8 cellular contexts compared by ENCODE assay signal in the genomic region with DNA sequence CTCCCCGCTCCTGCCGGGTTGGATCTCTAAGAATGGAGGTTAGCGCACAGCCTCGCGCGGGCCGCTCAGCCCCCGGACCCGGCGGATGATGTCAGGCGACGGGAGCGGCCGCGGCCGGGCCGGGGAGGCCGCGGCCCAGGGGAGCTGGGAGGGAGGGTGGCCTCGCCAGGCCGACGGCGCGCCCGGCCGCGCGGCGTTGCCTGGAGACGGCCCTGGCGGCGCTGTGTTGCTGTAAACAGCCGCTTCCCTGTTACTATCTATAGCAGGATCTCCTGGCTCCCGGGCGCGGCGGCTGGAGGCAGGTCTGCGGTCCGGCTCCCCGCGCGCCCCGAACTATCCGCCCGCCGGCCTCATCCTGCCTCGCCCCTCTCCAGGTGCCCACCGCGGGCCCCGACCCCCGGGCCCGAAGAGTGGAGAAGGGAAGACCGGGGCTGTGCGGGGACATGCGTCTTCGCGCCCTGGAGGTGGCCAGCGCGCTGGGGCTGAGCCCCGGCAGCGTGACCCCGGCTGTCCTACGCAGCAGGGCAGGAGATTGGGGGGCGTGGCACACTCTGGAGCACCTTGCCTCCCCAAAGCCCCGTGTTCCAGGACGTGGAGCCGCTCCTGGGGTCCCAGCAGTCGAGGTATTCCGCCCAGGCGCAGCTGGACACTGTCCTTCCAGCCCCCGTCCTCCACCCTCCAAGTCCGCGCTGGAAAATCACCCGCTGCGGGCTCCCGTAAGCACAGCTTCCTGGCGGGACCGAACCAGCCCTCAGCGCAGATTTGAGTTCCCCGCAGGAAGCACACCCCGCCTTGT. TPM values are rescaled to one million over a fixed set of nuclear protein-coding genes. Genes with fewer than 3 reads are reported as not detected.
DNase-seq lines count a peak whose midpoint lies in the region; ATAC-seq and TF ChIP-seq lines count a peak whose summit lies in the region.

No MANE protein-coding gene starts in this region.

- no peaks in the 10 kb centered on the region for H3K9me3 Mint-ChIP-seq in activated naive CD4-positive, alpha-beta T cell treated with anti-CD3 and anti-CD28 coated beads for 36 hours
- H3K9me3 Mint-ChIP-seq in naive thymus-derived CD4-positive, alpha-beta T cell, result peaks cover 0 to 11% (median 0%) of the 10 kb centered on the region in 11 donors

- H3K4me1 Mint-ChIP-seq in activated naive CD4-positive, alpha-beta T cell treated with anti-CD3 and anti-CD28 coated beads for 36 hours (ENCODE audit: low read depth), result peaks cover 29% of the 10 kb centered on the region
- H3K4me1 Mint-ChIP-seq in naive thymus-derived CD4-positive, alpha-beta T cell, result peaks cover 21 to 64% (median 50%) of the 10 kb centered on the region in 7 donors

- BruUV-seq in PC-3 (replicated peaks; lab: Mats Ljungman, UMichigan), result no TSS peak

- peak overlapping the region; percentile 100 for H3K4me2 ChIP-seq in PC-3 (ENCODE audit: low read length)

- peaks cover 29% of the 10 kb centered on the region for H4K20me1 ChIP-seq in PC-3 (ENCODE audit: low read length)

- H3K9me3 ChIP-seq in HUES64 (ENCODE audit: insufficient read depth, low read depth, low read length) (no peaks in the 10 kb centered on the region), PC-3 (ENCODE audit: low read length) (no peaks in the 10 kb centered on the region), upper lobe of right lung (no peaks in the 10 kb centered on the region)
- no peaks in the 10 kb centered on the region for H3K9me3 ChIP-seq in naive thymus-derived CD4-positive, alpha-beta T cell (ENCODE audit: control insufficient read depth in 2 of 3, low read length in 3 of 3)

- peak; percentile 94 for DNase-seq in DMS53 (lab: John Stamatoyannopoulos, UW)
- DNase-seq in PC-3, result peak; percentile 74
- DNase-seq in activated naive CD4-positive, alpha-beta T cell treated with anti-CD3 and anti-CD28 coated beads for 36 hours, result peak; percentile 48
- peak; percentile 86 to 94 for DNase-seq in foreskin fibroblast
- peak in 8 of 9 donors; percentile 53 to 74 (median 65) for DNase-seq in naive thymus-derived CD4-positive, alpha-beta T cell
- DNase-seq in upper lobe of right lung, result peak; percentile 95

- H3K27me3 ChIP-seq in HUES64 (ENCODE audit: insufficient read depth, low read length), result peaks cover 40% of the 10 kb centered on the region
- no peaks in the 10 kb centered on the region; the same call in 1 of the 2 replicates for H3K27me3 ChIP-seq in PC-3 (ENCODE audit: low read length)
- H3K27me3 ChIP-seq in naive thymus-derived CD4-positive, alpha-beta T cell (ENCODE audit: control insufficient read depth in 2 of 2, insufficient read depth in 2 of 2, low read length in 2 of 2), result peaks cover 4 to 5% of the 10 kb centered on the region in 2 donors
- H3K27me3 ChIP-seq in upper lobe of right lung, result no peaks in the 10 kb centered on the region

- H3K27me3 Mint-ChIP-seq in activated naive CD4-positive, alpha-beta T cell treated with anti-CD3 and anti-CD28 coated beads for 36 hours (ENCODE audit: low read depth), result peaks cover 32% of the 10 kb centered on the region
- peaks cover 0 to 82% (median 4%) of the 10 kb centered on the region in 5 donors for H3K27me3 Mint-ChIP-seq in naive thymus-derived CD4-positive, alpha-beta T cell

- H3F3A ChIP-seq in PC-3 (ENCODE audit: low read length, unreplicated experiment), result no peaks in the 10 kb centered on the region

- H3K36me3 ChIP-seq in HUES64 (ENCODE audit: insufficient read depth, low read length), result peaks cover 18% of the 10 kb centered on the region
- peaks cover 12% of the 10 kb centered on the region; the same call in 1 of the 2 replicates for H3K36me3 ChIP-seq in PC-3 (ENCODE audit: low read depth, low read length)
- H3K36me3 ChIP-seq in naive thymus-derived CD4-positive, alpha-beta T cell (ENCODE audit: control insufficient read depth in 2 of 3, insufficient read depth in 3 of 3, low read length in 3 of 3), result peaks cover 0 to 22% (median 0%) of the 10 kb centered on the region in 3 experiments
- H3K36me3 ChIP-seq in upper lobe of right lung, result peaks cover 21% of the 10 kb centered on the region

- POLR2A ChIA-PET in PC-3 (lab: Charles Lee; ENCODE audit: unreplicated experiment), result interaction anchor here (0.7 kb wide), 1 partner anchor 1787 kb away, joined by 4 read pairs; a partner anchor contains a TSS
- POLR2A ChIA-PET in naive thymus-derived CD4-positive, alpha-beta T cell (lab: Charles Lee), result interaction anchor here (0.7 to 1.7 kb wide), 9 partner anchors 8 to 1247 kb away, joined by 3 to 6 read pairs (median 4); no protein-coding TSS in a partner anchor

- CTCF ChIA-PET in PC-3 (lab: Charles Lee), result interaction anchor here (0.5 kb wide), 1 partner anchor 84 kb away, joined by 4 read pairs; no protein-coding TSS in a partner anchor
- CTCF ChIA-PET in activated naive CD4-positive, alpha-beta T cell treated with anti-CD3 and anti-CD28 coated beads for 36 hours (lab: Charles Lee), result interaction anchor here (1.8 kb wide), 1 partner anchor 10 kb away, joined by 6 read pairs; no protein-coding TSS in a partner anchor
- CTCF ChIA-PET in naive thymus-derived CD4-positive, alpha-beta T cell (lab: Charles Lee), result interaction anchor here (2.5 kb wide), 1 partner anchor 27 kb away, joined by 10 read pairs; no protein-coding TSS in a partner anchor

- peak overlapping the region; percentile 87 for H2AFZ ChIP-seq in PC-3 (ENCODE audit: low read length)

- H3K4me1 ChIP-seq in HUES64 (ENCODE audit: insufficient read depth, low read length), result peaks cover 18% of the 10 kb centered on the region
- H3K4me1 ChIP-seq in PC-3 (ENCODE audit: insufficient read depth, low read length), result peaks cover 16% of the 10 kb centered on the region; the same call in 1 of the 2 replicates
- H3K4me1 ChIP-seq in naive thymus-derived CD4-positive, alpha-beta T cell (ENCODE audit: control insufficient read depth in 2 of 2, insufficient read depth in 2 of 2, low read length in 2 of 2), result peaks cover 32 to 34% of the 10 kb centered on the region in 2 donors
- H3K4me1 ChIP-seq in upper lobe of right lung, result peaks cover 51% of the 10 kb centered on the region

- under 1% methylated on average over 81 of the region's 81 CpGs for WGBS in HUES64

- peak overlapping the region; percentile 93 for H3K4me3 Mint-ChIP-seq in activated naive CD4-positive, alpha-beta T cell treated with anti-CD3 and anti-CD28 coated beads for 36 hours
- peak overlapping the region; percentile 92 to 97 (median 94) for H3K4me3 Mint-ChIP-seq in naive thymus-derived CD4-positive, alpha-beta T cell

- peaks cover 25% of the 10 kb centered on the region for H3K36me3 Mint-ChIP-seq in activated naive CD4-positive, alpha-beta T cell treated with anti-CD3 and anti-CD28 coated beads for 36 hours (ENCODE audit: low read depth)
- peaks cover 3 to 12% (median 5%) of the 10 kb centered on the region in 5 donors for H3K36me3 Mint-ChIP-seq in naive thymus-derived CD4-positive, alpha-beta T cell

- no peaks in the 10 kb centered on the region for H3K9me2 ChIP-seq in PC-3 (replicated peaks; ENCODE audit: low read length)

- H3K27ac Mint-ChIP-seq in activated naive CD4-positive, alpha-beta T cell treated with anti-CD3 and anti-CD28 coated beads for 36 hours, result no peak overlapping the region
- H3K27ac Mint-ChIP-seq in naive thymus-derived CD4-positive, alpha-beta T cell, result peak overlapping the region; percentile 79 to 100 (median 99)

- ATAC-seq in PC-3 (peak; percentile 62), upper lobe of right lung (peak; percentile 77), GM18858 (IDR thresholded peaks at IDR 0.05; ENCODE audit: unreplicated experiment) (no peak)
- ATAC-seq in naive thymus-derived CD4-positive, alpha-beta T cell, result peak; percentile 47

- TF ChIP-seq CTCF in PC-3 (conservative IDR thresholded peaks at IDR 0.05; ENCODE audit: low read depth, low read length), result no peak
- TF ChIP-seq CTCF in foreskin fibroblast (IDR thresholded peaks at IDR 0.05; ENCODE audit: low read depth, low read length), result no peak
- TF ChIP-seq CTCF in upper lobe of right lung (IDR thresholded peaks at IDR 0.05), result no peak

- H3K4me3 ChIP-seq in HUES64 (ENCODE audit: low read length) (peak overlapping the region; percentile 87), PC-3 (ENCODE audit: low read length) (peak overlapping the region; percentile 93), foreskin fibroblast (ENCODE audit: low read depth in 1 of 2, low read length in 2 of 2) (peak overlapping the region; percentile 77 to 99), upper lobe of right lung (peak overlapping the region; percentile 85)
- H3K4me3 ChIP-seq in naive thymus-derived CD4-positive, alpha-beta T cell (ENCODE audit: low read length), result peak overlapping the region; percentile 78

- no peaks in the 10 kb centered on the region for H3K79me2 ChIP-seq in PC-3 (ENCODE audit: low read length)

- intact Hi-C loops in PC-3 (cut with micrococcal nuclease), result loop anchor here (1.0 to 5.0 kb wide), 3 partner anchors 17 to 100 kb away; a partner anchor contains a TSS
- intact Hi-C loops in activated naive CD4-positive, alpha-beta T cell treated with anti-CD3 and anti-CD28 coated beads for 36 hours (cut with micrococcal nuclease), result no loop called here
- intact Hi-C loops in naive thymus-derived CD4-positive, alpha-beta T cell (cut with micrococcal nuclease), result no loop called here
- intact Hi-C loops in upper lobe of right lung (cut with DNase I), result no loop called here

- peak overlapping the region; percentile 9; the same call in 1 of the 2 replicates for H3K27ac ChIP-seq in HUES64 (ENCODE audit: low read depth, low read length)
- peak overlapping the region; percentile 14 for H3K27ac ChIP-seq in PC-3 (ENCODE audit: low read length)
- peak overlapping the region; percentile 91 for H3K27ac ChIP-seq in naive thymus-derived CD4-positive, alpha-beta T cell (ENCODE audit: low read depth, low read length)
- H3K27ac ChIP-seq in upper lobe of right lung, result peak overlapping the region; percentile 100

- H3K9ac ChIP-seq in HUES64 (ENCODE audit: low read depth, low read length) (peak overlapping the region; percentile 65), PC-3 (ENCODE audit: low read length) (peak overlapping the region; percentile 71)

RNA-seq across cellular contexts. Expression of a gene that starts 1.4 kb away (rescaled TPM):
- 11.4 TPM for polyA plus RNA-seq in HUES64 (2013, experiment 1 of 2)
- polyA plus RNA-seq in HUES64 (2013, experiment 2 of 2), result 10.3 TPM
- total RNA-seq in PC-3 (2014; rRNA removed), result 99.2 and 103 TPM in 2 replicates
- total RNA-seq in activated naive CD4-positive, alpha-beta T cell treated with anti-CD3 and anti-CD28 coated beads for 36 hours, result 10 to 100 TPM; 34.5 to 35.7 TPM
- total RNA-seq in naive thymus-derived CD4-positive, alpha-beta T cell, result 1,000 to 10,000 TPM in 2 of 5 experiments, 10 to 100 TPM in 2, 1 to 10 TPM in 1; 9.4 to 4,557 (median 14.4) TPM
- polyA plus RNA-seq in naive thymus-derived CD4-positive, alpha-beta T cell, result 10 to 100 TPM; 27.5 to 96.7 TPM
- total RNA-seq in upper lobe of right lung, result 204 TPM

Comparison
In these comparisons a context has a peak if more than half of its experiments do, and no peak if none do; other contexts are left out.
1. H3K27ac ChIP-seq: peak in every context shown above with its lines; median percentile 100 in upper lobe of right lung; 91 in naive thymus-derived CD4-positive, alpha-beta T cell; 14 in PC-3; 9 in HUES64.